Comparison of ENCODE assay signal across 14 cellular contexts in the genomic region with DNA sequence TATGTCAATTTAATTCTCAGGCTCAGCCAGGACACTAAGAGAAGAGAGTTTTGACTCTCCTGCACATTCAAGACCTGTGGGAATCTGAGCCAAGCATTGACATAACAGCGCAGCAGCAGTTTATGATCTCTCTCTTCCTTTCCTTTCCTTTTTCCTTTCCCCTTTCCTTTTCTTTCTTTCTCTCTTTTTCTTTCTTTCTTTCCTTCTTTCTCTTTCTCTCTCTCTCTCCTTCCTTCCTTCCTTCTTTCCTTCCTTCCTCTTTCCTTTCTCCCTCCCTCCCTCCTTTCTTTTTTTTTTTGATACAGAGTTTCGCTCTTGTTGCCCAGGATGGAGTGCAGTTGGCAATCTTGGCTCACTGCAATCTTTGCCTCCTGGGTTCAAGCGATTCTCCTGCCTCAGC. TPM values are rescaled to one million over a fixed set of nuclear protein-coding genes. Genes with fewer than 3 reads are reported as not detected.
DNase-seq lines count a peak whose midpoint lies in the region; ATAC-seq, FAIRE-seq and TF ChIP-seq lines count a peak whose summit lies in the region.
"Had no signal": no experiment of that assay in that cellular context is flagged by ENCODE, and none has a peak within 500 bp of the region (broad histone marks: within the 10 kb centered on the region; RNA-seq: fewer than 3 reads in every experiment).

No MANE protein-coding gene starts in this region.

- H2AFZ ChIP-seq in PC-9 (no peak overlapping the region), endothelial cell of umbilical vein (ENCODE audit: low read depth, low read length) (no peak overlapping the region), neural progenitor cell (replicated peaks) (peak overlapping the region; percentile 86)

- H3K9me1 ChIP-seq in endothelial cell of umbilical vein (replicated peaks; ENCODE audit: control insufficient read depth, extremely low read depth, insufficient read depth, low read length): no peaks in the 10 kb centered on the region

- dilution Hi-C loops in endothelial cell of umbilical vein (cut with MboI; ENCODE audit: extremely low pct_ligation_motif_present, low sequenced_read_pairs): no loop called here

- DNase-seq in A549 (ENCODE audit: low read depth in 1 of 2, low spot score in 1 of 2) (no peak), PC-9 (no peak), endothelial cell of umbilical vein (ENCODE audit: low read depth, low spot score) (no peak), neural progenitor cell (ENCODE audit: low spot score) (no peak), GM19240 (ENCODE audit: insufficient read length, low spot score) (no peak), NCI-H82 (lab: John Stamatoyannopoulos, UW) (no peak), NCI-H1105 treated with DMSO at 0.1 percent for 48 hours (lab: John Stamatoyannopoulos, UW) (no peak)
- no peak for DNase-seq in stimulated activated CD4-positive, alpha-beta T cell treated with anti-CD3 and anti-CD28 coated beads, Interleukin-4, amount 100 ng/mL, for 4 hours
- DNase-seq: CD8-positive, alpha-beta memory T cell; naive thymus-derived CD4-positive, alpha-beta T cell; retina; SW 1271 had no signal

- peak overlapping the region; percentile 89 for H3K27ac Mint-ChIP-seq in neural progenitor cell
- H3K27ac Mint-ChIP-seq: CD8-positive, alpha-beta memory T cell; stimulated activated effector memory CD8-positive, alpha-beta T cell treated with anti-CD3 and anti-CD28 coated beads, Interleukin-12 subunit alpha, Interleukin-12 subunit beta, amount 100 ng/mL, for 72 hours had no signal

- FAIRE-seq in A549 (lab: Jason Lieb, UNC) (no peak), endothelial cell of umbilical vein (lab: Jason Lieb, UNC) (no peak)
- FAIRE-seq: endometrium had no signal

- peaks cover 3% of the 10 kb centered on the region for H3K27me3 Mint-ChIP-seq in neural progenitor cell (ENCODE audit: insufficient read depth, low read depth)
- H3K27me3 Mint-ChIP-seq: CD8-positive, alpha-beta memory T cell; naive thymus-derived CD4-positive, alpha-beta T cell had no signal

- peaks cover 60% of the 10 kb centered on the region for H3K4me1 ChIP-seq in A549
- peaks cover 49% of the 10 kb centered on the region for H3K4me1 ChIP-seq in PC-9 (replicated peaks; ENCODE audit: insufficient read depth)
- H3K4me1 ChIP-seq in endothelial cell of umbilical vein (ENCODE audit: control insufficient read depth, extremely low read depth, insufficient read depth, low read length): peaks cover 29% of the 10 kb centered on the region
- peaks cover 15% of the 10 kb centered on the region for H3K4me1 ChIP-seq in neural progenitor cell

- WGBS in A549 (ENCODE audit: missing lambda C conversion rate): 36% methylated on average over 3 of the region's 3 CpGs

- no peaks in the 10 kb centered on the region for H3K9me3 ChIP-seq in A549
- no peaks in the 10 kb centered on the region for H3K9me3 ChIP-seq in PC-9 (ENCODE audit: insufficient read depth, low read depth)
- H3K9me3 ChIP-seq in endothelial cell of umbilical vein (replicated peaks; ENCODE audit: control insufficient read depth, insufficient read depth, low read length): no peaks in the 10 kb centered on the region
- H3K9me3 ChIP-seq in neural progenitor cell (ENCODE audit: low read depth): no peaks in the 10 kb centered on the region

- peak; percentile 21 to 25; a peak in 3 of 6 replicates for ATAC-seq in A549
- ATAC-seq: naive thymus-derived CD4-positive, alpha-beta T cell; stimulated activated effector memory CD8-positive, alpha-beta T cell treated with anti-CD3 and anti-CD28 coated beads, Interleukin-12 subunit alpha, Interleukin-12 subunit beta, amount 100 ng/mL, for 72 hours had no signal

- no peak overlapping the region for H3K4me3 Mint-ChIP-seq in neural progenitor cell
- H3K4me3 Mint-ChIP-seq: naive thymus-derived CD4-positive, alpha-beta T cell; stimulated activated effector memory CD8-positive, alpha-beta T cell treated with anti-CD3 and anti-CD28 coated beads, Interleukin-12 subunit alpha, Interleukin-12 subunit beta, amount 100 ng/mL, for 72 hours had no signal

- H3F3A ChIP-seq in PC-9 (ENCODE audit: insufficient read depth, low read depth) (peaks cover 62% of the 10 kb centered on the region), neural progenitor cell (ENCODE audit: low read depth) (peaks cover 15% of the 10 kb centered on the region)

- no peaks in the 10 kb centered on the region for H3K27me3 ChIP-seq in PC-9 (ENCODE audit: insufficient read depth, low read depth)
- H3K27me3 ChIP-seq in endothelial cell of umbilical vein (ENCODE audit: control insufficient read depth in 2 of 2, insufficient read depth in 2 of 2, low read length in 2 of 2): no peaks in the 10 kb centered on the region
- H3K27me3 ChIP-seq in neural progenitor cell: no peaks in the 10 kb centered on the region

- peak overlapping the region; percentile 63 for H3K9ac ChIP-seq in endothelial cell of umbilical vein (replicated peaks; ENCODE audit: extremely low read depth, insufficient read depth, low read length)
- H3K9ac ChIP-seq in neural progenitor cell: no peak overlapping the region

- H3K9me2 ChIP-seq in PC-9 (ENCODE audit: insufficient read depth): no peaks in the 10 kb centered on the region

- no peak for TF ChIP-seq POLR2A in A549 (IDR thresholded peaks at IDR 0.05; ENCODE audit: low read length)
- TF ChIP-seq POLR2A in endothelial cell of umbilical vein (IDR thresholded peaks at IDR 0.05; ENCODE audit: low read depth, low read length): no peak

- H3K36me3 ChIP-seq in PC-9 (ENCODE audit: low read depth): no peaks in the 10 kb centered on the region
- no peaks in the 10 kb centered on the region for H3K36me3 ChIP-seq in endothelial cell of umbilical vein (ENCODE audit: control insufficient read depth in 2 of 2, extremely low read depth in 1 of 2, insufficient read depth in 2 of 2, low read length in 2 of 2)
- no peaks in the 10 kb centered on the region for H3K36me3 ChIP-seq in neural progenitor cell

- H3K4me3 ChIP-seq in A549: no peak overlapping the region
- H3K4me3 ChIP-seq in PC-9: peak overlapping the region; percentile 36; the same call in 1 of the 2 replicates
- H3K4me3 ChIP-seq in endothelial cell of umbilical vein (replicated peaks in 1 of 3; ENCODE audit: insufficient read depth in 1 of 3, low read depth in 1 of 3, low read length in 3 of 3): no peak overlapping the region
- H3K4me3 ChIP-seq in neural progenitor cell: no peak overlapping the region

- intact Hi-C loops in PC-9 (cut with micrococcal nuclease; ENCODE audit: unreplicated experiment) (loop anchor here (1.0 kb wide), 1 partner anchor 21 kb away; a partner anchor contains a TSS), endothelial cell of umbilical vein (cut with micrococcal nuclease) (loop anchor here (1.0 kb wide), 2 partner anchors 21 to 97 kb away; a partner anchor contains a TSS)

- TF ChIP-seq RAD21 in A549 (conservative IDR thresholded peaks at IDR 0.05 in 1 of 2, IDR thresholded peaks at IDR 0.05 in 1 of 2): no peak

- no peaks in the 10 kb centered on the region for H3K36me3 Mint-ChIP-seq in neural progenitor cell
- H3K36me3 Mint-ChIP-seq: CD8-positive, alpha-beta memory T cell; naive thymus-derived CD4-positive, alpha-beta T cell; stimulated activated effector memory CD8-positive, alpha-beta T cell treated with anti-CD3 and anti-CD28 coated beads, Interleukin-12 subunit alpha, Interleukin-12 subunit beta, amount 100 ng/mL, for 72 hours had no signal

- peaks cover 32% of the 10 kb centered on the region for H3K4me1 Mint-ChIP-seq in neural progenitor cell
- H3K4me1 Mint-ChIP-seq: stimulated activated effector memory CD8-positive, alpha-beta T cell treated with anti-CD3 and anti-CD28 coated beads, Interleukin-12 subunit alpha, Interleukin-12 subunit beta, amount 100 ng/mL, for 72 hours had no signal

- TF ChIP-seq CTCF in A549 (IDR thresholded peaks at IDR 0.05) (no peak), PC-9 (conservative IDR thresholded peaks at IDR 0.05) (no peak), endothelial cell of umbilical vein (IDR thresholded peaks at IDR 0.05; ENCODE audit: extremely low read depth in 1 of 2, insufficient read depth in 1 of 2, low read depth in 1 of 2, low read length in 2 of 2) (no peak), neural progenitor cell (IDR thresholded peaks at IDR 0.05) (no peak)

- peak overlapping the region; percentile 72 for H3K4me2 ChIP-seq in A549
- H3K4me2 ChIP-seq in PC-9: peak overlapping the region; percentile 74
- peak overlapping the region; percentile 59 for H3K4me2 ChIP-seq in endothelial cell of umbilical vein (ENCODE audit: insufficient read depth, low read length)
- no peak overlapping the region for H3K4me2 ChIP-seq in neural progenitor cell

- TF ChIP-seq EP300 in A549 (IDR thresholded peaks at IDR 0.05): no peak

- POLR2A ChIA-PET in A549 (lab: Yijun Ruan, JAX): interaction anchor here (0.9 to 2.9 kb wide), 5 partner anchors 21 to 98 kb away, joined by 3 to 41 read pairs (median 8); a partner anchor contains a TSS
- POLR2A ChIA-PET in PC-9 (lab: Charles Lee; ENCODE audit: unreplicated experiment): no interaction called here
- POLR2A ChIA-PET in endothelial cell of umbilical vein (lab: Charles Lee): interaction anchor here (1.7 kb wide), 1 partner anchor 21 kb away, joined by 17 read pairs; a partner anchor contains a TSS

- H4K20me1 ChIP-seq in PC-9 (ENCODE audit: insufficient read depth) (no peaks in the 10 kb centered on the region), endothelial cell of umbilical vein (replicated peaks; ENCODE audit: control insufficient read depth, extremely low read depth, insufficient read depth, low read length) (no peaks in the 10 kb centered on the region), neural progenitor cell (ENCODE audit: low read depth) (no peaks in the 10 kb centered on the region)

- H3K9me3 Mint-ChIP-seq in neural progenitor cell: peaks cover 5% of the 10 kb centered on the region
- H3K9me3 Mint-ChIP-seq: CD8-positive, alpha-beta memory T cell; naive thymus-derived CD4-positive, alpha-beta T cell; stimulated activated effector memory CD8-positive, alpha-beta T cell treated with anti-CD3 and anti-CD28 coated beads, Interleukin-12 subunit alpha, Interleukin-12 subunit beta, amount 100 ng/mL, for 72 hours had no signal

- CTCF ChIA-PET in A549 (lab: Yijun Ruan, JAX) (interaction anchor here (1.3 to 3.6 kb wide), 3 partner anchors 22 to 97 kb away, joined by 6 to 22 read pairs (median 9); a partner anchor contains a TSS), PC-9 (lab: Charles Lee) (no interaction called here), endothelial cell of umbilical vein (lab: Charles Lee) (interaction anchor here (2.5 kb wide), 1 partner anchor 97 kb away, joined by 17 read pairs; no protein-coding TSS in a partner anchor)

- BruUV-seq in PC-9 (replicated peaks; lab: Mats Ljungman, UMichigan) (TSS peak; percentile 66), endothelial cell of umbilical vein (replicated peaks; lab: Mats Ljungman, UMichigan) (TSS peak; percentile 77)

- H3K79me2 ChIP-seq in PC-9 (ENCODE audit: low read depth) (no peaks in the 10 kb centered on the region), endothelial cell of umbilical vein (ENCODE audit: control insufficient read depth, insufficient read depth, low read length) (no peaks in the 10 kb centered on the region), neural progenitor cell (ENCODE audit: low read depth) (no peaks in the 10 kb centered on the region)

- H3K27ac ChIP-seq in A549: peak overlapping the region; percentile 88 to 98
- H3K27ac ChIP-seq in PC-9: peak overlapping the region; percentile 100
- peak overlapping the region; percentile 74 for H3K27ac ChIP-seq in endothelial cell of umbilical vein (ENCODE audit: insufficient read depth, low read depth, low read length)
- no peak overlapping the region for H3K27ac ChIP-seq in neural progenitor cell

RNA-seq across cellular contexts. Expression of a gene that starts 21.6 kb away (rescaled TPM):
- polyA plus RNA-seq in A549 (2011; rRNA removed) (2,314 and 3,185 TPM in 2 replicates), A549 (2017; fragmentation: RNase III; extraction: RNeasy Plus Mini Kit Qiagen cat#74134 plus additional on column Dnase treatment) (458 to 607 TPM (median 585 TPM) in 3 replicates), endothelial cell of umbilical vein (264 and 526 TPM in 2 replicates)
- polyA plus RNA-seq in A549 (2012; cell fraction: cytosol; rRNA removed): 394 and 479 TPM in 2 replicates
- polyA plus RNA-seq in A549 (2012; cell fraction: nucleus; rRNA removed): 830 and 1,625 TPM in 2 replicates
- polyA minus RNA-seq in A549 (2011; rRNA and poly(A)+ RNA removed): 644 and 676 TPM in 2 replicates
- total RNA-seq in PC-9 (2021) (99.1 and 131 TPM in 2 replicates), endothelial cell of umbilical vein (256 and 289 TPM in 2 replicates), neural progenitor cell (ENCODE audit: low replicate concordance) (110 and 168 TPM in 2 replicates)
- polyA plus RNA-seq in endothelial cell of umbilical vein (2011; cell fraction: cytosol; rRNA removed): 181 and 234 TPM in 2 replicates
- polyA plus RNA-seq in endothelial cell of umbilical vein (2011; cell fraction: nucleus; rRNA removed): 3,716 and 6,543 TPM in 2 replicates
- polyA plus RNA-seq in endothelial cell of umbilical vein (2012): 485 and 1,166 TPM in 2 replicates
- 186 and 341 TPM in 2 replicates for polyA minus RNA-seq in endothelial cell of umbilical vein
- polyA minus RNA-seq in endothelial cell of umbilical vein (2011; cell fraction: cytosol; rRNA and poly(A)+ RNA removed): 23.6 TPM
- 856 and 1,169 TPM in 2 replicates for polyA minus RNA-seq in endothelial cell of umbilical vein (2011; cell fraction: nucleus; rRNA and poly(A)+ RNA removed)
